13 cellular contexts compared by ENCODE assay signal in the genomic region with DNA sequence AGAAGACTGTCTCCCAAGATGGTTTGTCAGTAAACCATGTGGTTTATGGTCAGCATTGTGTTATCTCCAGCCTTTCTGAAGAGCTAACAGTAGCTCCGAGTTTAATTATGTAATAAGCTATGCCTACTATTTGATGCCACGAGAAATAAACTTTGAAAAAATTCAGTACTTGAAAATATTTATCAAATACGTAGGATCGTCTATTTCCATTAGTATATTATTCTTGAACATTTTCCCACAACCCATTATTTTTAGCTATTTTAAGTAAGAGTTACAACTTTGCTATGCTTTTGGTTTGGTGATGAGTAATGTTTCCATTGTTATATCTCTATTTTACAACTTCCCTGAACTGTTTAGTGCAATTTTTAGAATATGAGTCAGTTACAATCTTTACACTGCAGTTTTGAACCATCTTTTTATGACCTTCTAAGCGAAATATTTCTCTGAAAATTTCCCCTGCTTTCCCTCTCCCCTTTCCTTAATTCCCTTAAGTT. TPM values are rescaled to one million over a fixed set of nuclear protein-coding genes. Genes with fewer than 3 reads are reported as not detected.
DNase-seq lines count a peak whose midpoint lies in the region; FAIRE-seq and TF ChIP-seq lines count a peak whose summit lies in the region.
"Had no signal": no experiment of that assay in that cellular context is flagged by ENCODE, and none has a peak within 500 bp of the region (broad histone marks: within the 10 kb centered on the region; RNA-seq: fewer than 3 reads in every experiment).

No MANE protein-coding gene starts in this region.

- POLR2A ChIA-PET in CD4-positive, alpha-beta memory T cell (lab: Charles Lee; ENCODE audit: partially characterized antibody): interaction anchor here (1.4 kb wide), 1 partner anchor 45 kb away, joined by 3 read pairs; no protein-coding TSS in a partner anchor

- no peak overlapping the region for H2AFZ ChIP-seq in astrocyte (ENCODE audit: low read depth, low read length)

- H3K4me3 Mint-ChIP-seq in astrocyte (ENCODE audit: unreplicated experiment): no peak overlapping the region
- no peak overlapping the region for H3K4me3 Mint-ChIP-seq in CD4-positive, alpha-beta memory T cell

- peak overlapping the region; percentile 27 for H3K27ac ChIP-seq in astrocyte (ENCODE audit: low read depth, low read length)
- no peak overlapping the region for H3K27ac ChIP-seq in CD4-positive, alpha-beta memory T cell (ENCODE audit: low read depth, low read length)
- H3K27ac ChIP-seq in sigmoid colon: no peak overlapping the region
- H3K27ac ChIP-seq: Peyer's patch, upper lobe of left lung had no signal

- TF ChIP-seq EP300 in sigmoid colon (IDR thresholded peaks at IDR 0.05): no peak

- H3K4me1 ChIP-seq in astrocyte (ENCODE audit: insufficient read depth, low read length): peaks cover 13% of the 10 kb centered on the region
- H3K4me1 ChIP-seq in CD4-positive, alpha-beta memory T cell (ENCODE audit: insufficient read depth, low read length): peaks cover 11% of the 10 kb centered on the region
- H3K4me1 ChIP-seq in sigmoid colon: no peaks in the 10 kb centered on the region
- H3K4me1 ChIP-seq: Peyer's patch, upper lobe of left lung had no signal

- H3K4me1 Mint-ChIP-seq in astrocyte (ENCODE audit: low read depth, unreplicated experiment): peaks cover 24% of the 10 kb centered on the region
- H3K4me1 Mint-ChIP-seq in CD4-positive, alpha-beta memory T cell: peaks cover 7 to 32% (median 15%) of the 10 kb centered on the region in 4 donors

- H3K27me3 ChIP-seq in astrocyte (ENCODE audit: insufficient read depth, low read length): peaks cover 7% of the 10 kb centered on the region
- no peaks in the 10 kb centered on the region for H3K27me3 ChIP-seq in CD4-positive, alpha-beta memory T cell (ENCODE audit: insufficient read depth, low read length)
- H3K27me3 ChIP-seq in sigmoid colon: no peaks in the 10 kb centered on the region
- H3K27me3 ChIP-seq: Peyer's patch, upper lobe of left lung had no signal

- no peak overlapping the region for H3K27ac Mint-ChIP-seq in astrocyte (ENCODE audit: unreplicated experiment)
- peak overlapping the region in 1 of 7 donors; percentile 6 for H3K27ac Mint-ChIP-seq in CD4-positive, alpha-beta memory T cell

- no peak overlapping the region for H3K4me3 ChIP-seq in AG10803 (ENCODE audit: low read length)
- no peak overlapping the region for H3K4me3 ChIP-seq in astrocyte (ENCODE audit: insufficient read depth, low read depth, low read length)
- no peak overlapping the region for H3K4me3 ChIP-seq in CD4-positive, alpha-beta memory T cell (ENCODE audit: low read length in 2 of 2)
- H3K4me3 ChIP-seq in sigmoid colon: no peak overlapping the region
- H3K4me3 ChIP-seq: Peyer's patch, upper lobe of left lung had no signal

- H3K9me3 Mint-ChIP-seq in astrocyte (ENCODE audit: unreplicated experiment): no peaks in the 10 kb centered on the region
- peaks cover 0 to 2% (median 0%) of the 10 kb centered on the region in 8 donors for H3K9me3 Mint-ChIP-seq in CD4-positive, alpha-beta memory T cell

- no peaks in the 10 kb centered on the region for H3K36me3 Mint-ChIP-seq in astrocyte (ENCODE audit: low read depth, unreplicated experiment)
- H3K36me3 Mint-ChIP-seq in CD4-positive, alpha-beta memory T cell: peaks cover 0 to under 1% of the 10 kb centered on the region in 2 donors

- H4K20me1 ChIP-seq in astrocyte (ENCODE audit: insufficient read depth, low read length): peaks cover 4% of the 10 kb centered on the region

- TF ChIP-seq CTCF in AG10803 (conservative IDR thresholded peaks at IDR 0.05; ENCODE audit: low read length) (no peak), astrocyte (IDR thresholded peaks at IDR 0.05; ENCODE audit: insufficient read depth, low read depth, low read length) (no peak), sigmoid colon (IDR thresholded peaks at IDR 0.05) (no peak)

- TF ChIP-seq POLR2A in sigmoid colon (IDR thresholded peaks at IDR 0.05): no peak

- H3K4me2 ChIP-seq in astrocyte (ENCODE audit: low read length): peak overlapping the region; percentile 50

- DNase-seq in AG10803 (ENCODE audit: low read depth) (peak; percentile 81), LoVo (ENCODE audit: low spot score) (peak; percentile 52), astrocyte (ENCODE audit: low read depth) (peak; percentile 88), kidney glomerular epithelial cell (lab: John Stamatoyannopoulos, UW) (peak; percentile 52), sigmoid colon (no peak), DMS53 treated with DMSO at 0.1 percent for 48 hours (lab: John Stamatoyannopoulos, UW; ENCODE audit: unreplicated experiment) (no peak), NK-92 (lab: John Stamatoyannopoulos, UW; ENCODE audit: unreplicated experiment) (no peak)
- no peak for DNase-seq in CD4-positive, alpha-beta memory T cell
- DNase-seq: activated CD4-positive, alpha-beta T cell treated with anti-CD3 and anti-CD28 coated beads for 1 hour; NCI-H1417 treated with DMSO at 0.1 percent for 48 hours; Peyer's patch; upper lobe of left lung had no signal

- H3K9ac ChIP-seq in astrocyte (ENCODE audit: low read length): peak overlapping the region; percentile 1

- no peaks in the 10 kb centered on the region for H3K79me2 ChIP-seq in astrocyte (ENCODE audit: insufficient read depth, low read length)

- H3K9me3 ChIP-seq in astrocyte (ENCODE audit: insufficient read depth, low read depth, low read length) (no peaks in the 10 kb centered on the region), sigmoid colon (no peaks in the 10 kb centered on the region)
- H3K9me3 ChIP-seq in CD4-positive, alpha-beta memory T cell (ENCODE audit: control insufficient read depth in 1 of 2, low read length in 2 of 2): no peaks in the 10 kb centered on the region
- H3K9me3 ChIP-seq: Peyer's patch, upper lobe of left lung had no signal

- FAIRE-seq in astrocyte (lab: Jason Lieb, UNC): peak; percentile 84
- FAIRE-seq: H54 had no signal

- 44 to 49% methylated on average over 5 of the region's 5 CpGs for WGBS in sigmoid colon, 2 donors

- intact Hi-C loops in CD4-positive, alpha-beta memory T cell (cut with micrococcal nuclease): no loop called here
- intact Hi-C loops in sigmoid colon (cut with DNase I): no loop called here

- H3K36me3 ChIP-seq in astrocyte (ENCODE audit: insufficient read depth, low read length) (no peaks in the 10 kb centered on the region), sigmoid colon (no peaks in the 10 kb centered on the region)
- no peaks in the 10 kb centered on the region for H3K36me3 ChIP-seq in CD4-positive, alpha-beta memory T cell (ENCODE audit: insufficient read depth, low read length)
- H3K36me3 ChIP-seq: Peyer's patch, upper lobe of left lung had no signal

- no peaks in the 10 kb centered on the region for H3K27me3 Mint-ChIP-seq in astrocyte (ENCODE audit: low read depth, unreplicated experiment)
- H3K27me3 Mint-ChIP-seq in CD4-positive, alpha-beta memory T cell: peaks cover 0 to 2% of the 10 kb centered on the region in 2 donors

- CTCF ChIA-PET in CD4-positive, alpha-beta memory T cell (lab: Charles Lee; ENCODE audit: partially characterized antibody): interaction anchor here (0.8 to 3.4 kb wide), 5 partner anchors 13 to 76 kb away, joined by 3 to 9 read pairs (median 3); no protein-coding TSS in a partner anchor

RNA-seq across cellular contexts. Expression of gene TRIM2, which starts 44.5 kb away (rescaled TPM):
- total RNA-seq in astrocyte (46.4 and 51.8 TPM in 2 replicates), sigmoid colon (10 to 100 TPM; 31.6 to 51.7 (median 34.7) TPM)
- total RNA-seq in CD4-positive, alpha-beta memory T cell: 10 to 100 TPM; 11.9 to 12.3 TPM
- polyA plus RNA-seq in CD4-positive, alpha-beta memory T cell: 1 to 10 TPM; 7.5 to 9.1 TPM
- 10 to 100 TPM; 19.8 to 26.8 (median 25.5) TPM for polyA plus RNA-seq in sigmoid colon

Comparison
In these comparisons a context has a peak if more than half of its experiments do, and no peak if none do; other contexts are left out.
1. DNase-seq: peak in AG10803 (single experiment), LoVo (single experiment), astrocyte (single experiment) and kidney glomerular epithelial cell (single experiment); none in CD4-positive, alpha-beta memory T cell (0 of 5), sigmoid colon (single experiment), DMS53 treated with DMSO at 0.1 percent for 48 hours (single experiment) and NK-92 (single experiment).